In the genomic region with DNA sequence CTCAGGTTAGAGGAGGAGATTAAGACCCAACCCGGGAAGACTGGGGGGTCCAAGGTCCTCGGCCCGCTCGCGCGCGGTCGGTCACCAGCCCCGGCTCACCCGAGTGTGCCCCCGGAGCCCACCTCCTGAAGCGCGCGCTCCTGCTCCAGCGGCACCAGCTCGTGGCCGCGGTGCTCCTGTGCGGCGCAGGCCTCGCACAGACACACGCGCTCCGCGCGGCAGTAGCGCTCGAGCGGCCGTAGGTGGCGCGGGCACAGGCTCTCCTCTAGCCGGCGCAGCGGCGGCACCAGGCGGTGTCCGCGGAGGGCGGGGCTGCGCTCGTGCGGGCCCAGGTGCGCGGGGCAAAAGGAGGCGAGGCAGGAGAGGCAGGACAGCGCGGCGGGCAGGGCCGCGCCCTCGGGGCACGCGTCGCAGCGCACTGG, we compare ENCODE assay signal across 8 cellular contexts. TPM values are rescaled to one million over a fixed set of nuclear protein-coding genes. Genes with fewer than 3 reads are reported as not detected.
DNase-seq lines count a peak whose midpoint lies in the region; ATAC-seq, FAIRE-seq and TF ChIP-seq lines count a peak whose summit lies in the region.

No MANE protein-coding gene starts in this region.

- no peaks in the 10 kb centered on the region for H3K9me1 ChIP-seq in keratinocyte (ENCODE audit: control insufficient read depth, extremely low read depth, insufficient read depth, low read length)

- H3K27me3 ChIP-seq in mammary epithelial cell (ENCODE audit: insufficient read depth, low read length) (no peaks in the 10 kb centered on the region), keratinocyte (ENCODE audit: control insufficient read depth, extremely low read depth, insufficient read depth, low read length) (peaks cover 2% of the 10 kb centered on the region)

- DNase-seq in AG20443 (ENCODE audit: low spot score) (peak; percentile 73), GM19238 (ENCODE audit: insufficient read length, low spot score) (peak; percentile 77), NB4 (ENCODE audit: low read depth) (peak; percentile 71), mammary epithelial cell (peak; percentile 76), keratinocyte (ENCODE audit: low read depth, low spot score) (no peak)
- peak in 3 of 4 experiments; percentile 37 to 62 (median 39) for DNase-seq in stimulated activated CD4-positive, alpha-beta T cell treated with anti-CD3 and anti-CD28 coated beads, Interleukin-1b, Interleukin-23, amount 100 ng/mL, for 24 hours (ENCODE audit: low read depth in 4 of 4, low spot score in 1 of 4)

- H3K9ac ChIP-seq in mammary epithelial cell (ENCODE audit: insufficient read depth, low read length), result peak overlapping the region; percentile 87
- H3K9ac ChIP-seq in keratinocyte (ENCODE audit: control insufficient read depth, extremely low read depth, insufficient read depth, low read length), result peak overlapping the region; percentile 83

- peaks cover 9% of the 10 kb centered on the region for H3K79me2 ChIP-seq in mammary epithelial cell (ENCODE audit: insufficient read depth, low read length)
- H3K79me2 ChIP-seq in keratinocyte (ENCODE audit: control insufficient read depth, insufficient read depth, low read length), result no peaks in the 10 kb centered on the region

- H3K4me1 ChIP-seq in mammary epithelial cell (ENCODE audit: insufficient read depth, low read length) (peaks cover 34% of the 10 kb centered on the region), keratinocyte (ENCODE audit: control insufficient read depth, extremely low read depth, insufficient read depth, low read length) (peaks cover 34% of the 10 kb centered on the region)

- peak; percentile 39 for TF ChIP-seq CTCF in NB4 (IDR thresholded peaks at IDR 0.05; ENCODE audit: low read depth, low read length)
- TF ChIP-seq CTCF in VCaP (conservative IDR thresholded peaks at IDR 0.05), result peak; percentile 78
- peak; percentile 30 to 64 for TF ChIP-seq CTCF in mammary epithelial cell (conservative IDR thresholded peaks at IDR 0.05 in 1 of 2, IDR thresholded peaks at IDR 0.05 in 1 of 2; ENCODE audit: extremely low read depth in 1 of 2, insufficient read depth in 1 of 2, low read depth in 1 of 2, low read length in 2 of 2)
- TF ChIP-seq CTCF in keratinocyte (optimal IDR thresholded peaks at IDR 0.05 in 1 of 3, IDR thresholded peaks at IDR 0.05 in 1 of 3, conservative IDR thresholded peaks at IDR 0.05 in 1 of 3; ENCODE audit: extremely low read depth in 1 of 3, insufficient read depth in 2 of 3, low read length in 3 of 3), result peak; percentile 19 to 58 (median 56)

- intact Hi-C loops in mammary epithelial cell (cut with micrococcal nuclease), result loop anchor here (1.0 to 10.0 kb wide), 3 partner anchors 23 to 193 kb away; a partner anchor contains a TSS

- no peak overlapping the region for H3K4me3 ChIP-seq in NB4 (ENCODE audit: low read depth, low read length)
- H3K4me3 ChIP-seq in mammary epithelial cell (replicated peaks in 1 of 3; ENCODE audit: insufficient read depth in 1 of 3, low read depth in 2 of 3, low read length in 3 of 3), result peak overlapping the region; percentile 64 to 67 (median 65)
- H3K4me3 ChIP-seq in keratinocyte (ENCODE audit: control insufficient read depth in 2 of 3, extremely low read depth in 1 of 3, insufficient read depth in 2 of 3, low read depth in 1 of 3, low read length in 3 of 3), result peak overlapping the region; percentile 43 to 84 (median 57)

- BruUV-seq in mammary epithelial cell (replicated peaks; lab: Mats Ljungman, UMichigan), result no TSS peak

- peak overlapping the region; percentile 91 for H3K4me2 ChIP-seq in mammary epithelial cell (ENCODE audit: insufficient read depth, low read depth, low read length)
- peak overlapping the region; percentile 74 for H3K4me2 ChIP-seq in keratinocyte (ENCODE audit: control insufficient read depth, extremely low read depth, insufficient read depth, low read depth, low read length)

- ATAC-seq in HG03469 (IDR thresholded peaks at IDR 0.05; ENCODE audit: unreplicated experiment), result no peak

- in situ Hi-C loops in mammary epithelial cell (cut with MboI; ENCODE audit: low sequenced_read_pairs in 2 of 2), result loop anchor here in 1 of 2 donors (25.0 kb wide), 1 partner anchor 215 kb away; a partner anchor contains a TSS

- WGBS in mammary epithelial cell (ENCODE audit: low coverage, missing lambda C conversion rate), result under 1% methylated on average over 16 of the region's 56 CpGs

- H4K20me1 ChIP-seq in mammary epithelial cell (ENCODE audit: insufficient read depth, low read length) (no peaks in the 10 kb centered on the region), keratinocyte (ENCODE audit: control insufficient read depth, extremely low read depth, insufficient read depth, low read length) (no peaks in the 10 kb centered on the region)

- no peaks in the 10 kb centered on the region for H3K36me3 ChIP-seq in mammary epithelial cell (ENCODE audit: insufficient read depth, low read length)
- no peaks in the 10 kb centered on the region for H3K36me3 ChIP-seq in keratinocyte (ENCODE audit: control insufficient read depth in 2 of 2, extremely low read depth in 1 of 2, insufficient read depth in 2 of 2, low read length in 2 of 2)

- CTCF ChIA-PET in mammary epithelial cell (lab: Charles Lee; ENCODE audit: low non-redundant PET), result interaction anchor here (0.5 to 0.8 kb wide), 5 partner anchors 17 to 120 kb away, joined by 3 to 8 read pairs (median 3); no protein-coding TSS in a partner anchor

- H3K9me3 ChIP-seq in mammary epithelial cell (replicated peaks; ENCODE audit: insufficient read depth, low read length) (no peaks in the 10 kb centered on the region), keratinocyte (ENCODE audit: control insufficient read depth, low read depth, low read length) (no peaks in the 10 kb centered on the region)

- H2AFZ ChIP-seq in mammary epithelial cell (ENCODE audit: low read depth, low read length), result peak overlapping the region; percentile 79
- H2AFZ ChIP-seq in keratinocyte (ENCODE audit: control insufficient read depth, low read length), result peak overlapping the region; percentile 4

- H3K27ac ChIP-seq in VCaP (peak overlapping the region; percentile 75), mammary epithelial cell (ENCODE audit: insufficient read depth, low read depth, low read length) (peak overlapping the region; percentile 76), keratinocyte (ENCODE audit: control insufficient read depth, insufficient read depth, low read length) (peak overlapping the region; percentile 86)

- FAIRE-seq in keratinocyte (lab: Jason Lieb, UNC), result no peak

- TF ChIP-seq POLR2A in NB4 (IDR thresholded peaks at IDR 0.05; ENCODE audit: extremely low read depth, insufficient read length), result no peak

- dilution Hi-C loops in mammary epithelial cell (cut with HindIII; ENCODE audit: low sequenced_read_pairs) (no loop called here), keratinocyte (cut with MboI; ENCODE audit: extremely low pct_ligation_motif_present, low sequenced_read_pairs) (no loop called here)

RNA-seq across cellular contexts. Expression of a gene that starts 0.6 kb away (rescaled TPM):
- total RNA-seq in mammary epithelial cell, result 10 to 100 TPM; 49.3 to 54.8 TPM
- polyA plus RNA-seq in mammary epithelial cell, result 33.5 TPM
- 44.0 TPM for polyA minus RNA-seq in mammary epithelial cell
- 9.4 to 20.7 TPM (median 10.9 TPM) in 3 replicates for polyA plus RNA-seq in keratinocyte
- polyA plus RNA-seq in keratinocyte (2011; ENCODE audit: low read depth), result 2.0 TPM
- 9.2 and 15.3 TPM in 2 replicates for polyA plus RNA-seq in keratinocyte (2011; cell fraction: cytosol; rRNA removed)
- polyA plus RNA-seq in keratinocyte (2011; cell fraction: nucleus; rRNA removed), result 14.9 and 19.4 TPM in 2 replicates
- polyA plus RNA-seq in keratinocyte (2012; ENCODE audit: low replicate concordance), result 14.6 and 22.2 TPM in 2 replicates
- polyA minus RNA-seq in keratinocyte, result 7.4 to 33.9 TPM (median 11.7 TPM) in 3 replicates
- 24.4 TPM for polyA minus RNA-seq in keratinocyte (2011; cell fraction: cytosol; rRNA and poly(A)+ RNA removed)
- polyA minus RNA-seq in keratinocyte (2011; cell fraction: nucleus; rRNA and poly(A)+ RNA removed), result 8.6 and 8.8 TPM in 2 replicates

RNA-seq across cellular contexts. Expression of a gene that starts 19.0 kb away (rescaled TPM):
- total RNA-seq in mammary epithelial cell, result 10 to 100 TPM; 19.3 to 20.2 TPM
- polyA plus RNA-seq in mammary epithelial cell (6.8 TPM), keratinocyte (7.4 to 10.6 TPM (median 7.8 TPM) in 3 replicates)
- polyA minus RNA-seq in mammary epithelial cell (25.9 TPM), keratinocyte (4.5 to 10.1 TPM (median 5.2 TPM) in 3 replicates)
- polyA plus RNA-seq in keratinocyte (2011; ENCODE audit: low read depth), result 2.1 TPM
- 4.5 and 7.2 TPM in 2 replicates for polyA plus RNA-seq in keratinocyte (2011; cell fraction: cytosol; rRNA removed)
- polyA plus RNA-seq in keratinocyte (2011; cell fraction: nucleus; rRNA removed), result 11.3 and 15.0 TPM in 2 replicates
- 3.9 and 10.1 TPM in 2 replicates for polyA plus RNA-seq in keratinocyte (2012; ENCODE audit: low replicate concordance)
- polyA minus RNA-seq in keratinocyte (2011; cell fraction: cytosol; rRNA and poly(A)+ RNA removed), result 8.6 TPM
- 7.0 and 9.3 TPM in 2 replicates for polyA minus RNA-seq in keratinocyte (2011; cell fraction: nucleus; rRNA and poly(A)+ RNA removed)

RNA-seq across cellular contexts. Expression of a gene that starts 22.6 kb away (rescaled TPM):
- 10 to 100 TPM; 50.2 to 88.0 TPM for total RNA-seq in mammary epithelial cell
- polyA plus RNA-seq in mammary epithelial cell (42.7 TPM), keratinocyte (17.0 to 41.4 TPM (median 23.3 TPM) in 3 replicates)
- polyA minus RNA-seq in mammary epithelial cell (117 TPM), keratinocyte (16.5 to 43.8 TPM (median 26.9 TPM) in 3 replicates)
- 96.6 TPM for polyA plus RNA-seq in keratinocyte (2011; ENCODE audit: low read depth)
- polyA plus RNA-seq in keratinocyte (2011; cell fraction: cytosol; rRNA removed), result 21.2 and 27.5 TPM in 2 replicates
- 26.9 and 37.0 TPM in 2 replicates for polyA plus RNA-seq in keratinocyte (2011; cell fraction: nucleus; rRNA removed)
- 66.2 and 117 TPM in 2 replicates for polyA plus RNA-seq in keratinocyte (2012; ENCODE audit: low replicate concordance)
- 35.9 TPM for polyA minus RNA-seq in keratinocyte (2011; cell fraction: cytosol; rRNA and poly(A)+ RNA removed)
- 15.3 and 24.4 TPM in 2 replicates for polyA minus RNA-seq in keratinocyte (2011; cell fraction: nucleus; rRNA and poly(A)+ RNA removed)

RNA-seq across cellular contexts. Expression of a gene that starts 26.9 kb away (rescaled TPM):
- 10 to 100 TPM; 24.0 to 67.6 TPM for total RNA-seq in mammary epithelial cell
- polyA plus RNA-seq in mammary epithelial cell, result 46.3 TPM
- 29.7 TPM for polyA minus RNA-seq in mammary epithelial cell
- polyA plus RNA-seq in keratinocyte, result 25.2 to 33.8 TPM (median 30.0 TPM) in 3 replicates
- 55.2 TPM for polyA plus RNA-seq in keratinocyte (2011; ENCODE audit: low read depth)
- 15.3 and 25.6 TPM in 2 replicates for polyA plus RNA-seq in keratinocyte (2011; cell fraction: cytosol; rRNA removed)
- 45.2 and 60.9 TPM in 2 replicates for polyA plus RNA-seq in keratinocyte (2011; cell fraction: nucleus; rRNA removed)
- polyA plus RNA-seq in keratinocyte (2012; ENCODE audit: low replicate concordance), result 34.2 and 40.5 TPM in 2 replicates
- 9.3 to 94.3 TPM (median 20.0 TPM) in 3 replicates for polyA minus RNA-seq in keratinocyte
- 80.8 TPM for polyA minus RNA-seq in keratinocyte (2011; cell fraction: cytosol; rRNA and poly(A)+ RNA removed)
- polyA minus RNA-seq in keratinocyte (2011; cell fraction: nucleus; rRNA and poly(A)+ RNA removed), result 17.9 and 24.0 TPM in 2 replicates

RNA-seq across cellular contexts. Expression of a gene that starts 33.6 kb away (rescaled TPM):
- total RNA-seq in mammary epithelial cell, result 1 to 10 TPM; 4.8 to 5.8 TPM
- 1.3 TPM for polyA plus RNA-seq in mammary epithelial cell
- polyA minus RNA-seq in mammary epithelial cell, result 1.8 TPM
- polyA plus RNA-seq in keratinocyte, result 0.25 to 0.79 TPM (median 0.36 TPM) in 3 replicates
- polyA plus RNA-seq in keratinocyte (2011; ENCODE audit: low read depth), result 0.55 TPM
- 0.23 and 0.35 TPM in 2 replicates for polyA plus RNA-seq in keratinocyte (2011; cell fraction: cytosol; rRNA removed)
- 1.0 and 2.1 TPM in 2 replicates for polyA plus RNA-seq in keratinocyte (2011; cell fraction: nucleus; rRNA removed)
- 0.80 and 1.8 TPM in 2 replicates for polyA plus RNA-seq in keratinocyte (2012; ENCODE audit: low replicate concordance)
- 0.56 to 3.9 TPM (median 2.7 TPM) in 3 replicates for polyA minus RNA-seq in keratinocyte
- polyA minus RNA-seq in keratinocyte (2011; cell fraction: cytosol; rRNA and poly(A)+ RNA removed), result 1.5 TPM
- 1.1 and 2.3 TPM in 2 replicates for polyA minus RNA-seq in keratinocyte (2011; cell fraction: nucleus; rRNA and poly(A)+ RNA removed)
